ENCODE assay signal across 21 cellular contexts in genomic region chr2:238916875-238917590, GRCh38.
A peak's percentile ranks its signal among the peaks of the same experiment; 100 is the strongest.
DNase-seq lines count a peak whose midpoint lies in the region; ATAC-seq, FAIRE-seq and TF ChIP-seq lines count a peak whose summit lies in the region.
"Had no signal": no experiment of that assay in that cellular context is flagged by ENCODE, and none has a peak within 500 bp of the region (broad histone marks: within the 10 kb centered on the region; RNA-seq: fewer than 3 reads in every experiment).

No MANE protein-coding gene starts in this region.

- H3K36me3 ChIP-seq in PC-3 (ENCODE audit: low read depth, low read length) (no peaks in the 10 kb centered on the region), kidney (ENCODE audit: control insufficient read depth in 1 of 2, insufficient read depth in 2 of 2, low read length in 2 of 2) (no peaks in the 10 kb centered on the region), spleen (no peaks in the 10 kb centered on the region)
- no peaks in the 10 kb centered on the region for H3K36me3 ChIP-seq in effector memory CD4-positive, alpha-beta T cell (ENCODE audit: control insufficient read depth, insufficient read depth, low read length)
- H3K36me3 ChIP-seq: BE2C, vagina had no signal

- no peak for TF ChIP-seq CTCF in PC-3 (conservative IDR thresholded peaks at IDR 0.05; ENCODE audit: low read depth, low read length)
- no peak for TF ChIP-seq CTCF in kidney (IDR thresholded peaks at IDR 0.05; ENCODE audit: borderline replicate concordance, extremely low read depth, insufficient read depth)
- no peak for TF ChIP-seq CTCF in spleen (IDR thresholded peaks at IDR 0.05 in 8 of 11, conservative IDR thresholded peaks at IDR 0.05 in 3 of 11)

- WGBS in spleen, 5 donors = 71 to 90% (median 80%) methylated on average over 10 to 14 of the region's 14 CpGs

- H3K27ac ChIP-seq in PC-3 (ENCODE audit: low read length) = no peak overlapping the region
- no peak overlapping the region for H3K27ac ChIP-seq in kidney (ENCODE audit: low read depth in 2 of 2, low read length in 2 of 2)
- H3K27ac ChIP-seq in spleen = no peak overlapping the region
- H3K27ac ChIP-seq in effector memory CD4-positive, alpha-beta T cell (ENCODE audit: insufficient read depth, low read length, poor library complexity, severe bottlenecking) = no peak overlapping the region
- H3K27ac ChIP-seq: vagina had no signal

- DNase-seq in activated effector memory CD4-positive, alpha-beta T cell treated with anti-CD3 and anti-CD28 coated beads, Interleukin-2, amount 50 U/mL, for 16 hours = peak; percentile 43
- DNase-seq in activated effector memory CD4-positive, alpha-beta T cell treated with Interleukin-2 at 50 U/mL for 16 hours = no peak
- DNase-seq in PC-3 = peak; percentile 67
- DNase-seq in kidney = peak; percentile 63
- peak; percentile 67 for DNase-seq in spleen
- DNase-seq in left lobe of liver (ENCODE audit: low spot score) = no peak
- DNase-seq in effector memory CD4-positive, alpha-beta T cell = no peak
- DNase-seq: activated CD4-positive, alpha-beta T cell treated with anti-CD3 and anti-CD28 coated beads, Interleukin-2, amount 50 U/mL, for 1 hour; activated naive CD4-positive, alpha-beta T cell treated with anti-CD3 and anti-CD28 coated beads for 36 hours; anterior cingulate cortex; BE2C; COR-L47; DMS79 treated with DMSO at 0.1 percent for 48 hours; effector CD8-positive, alpha-beta T cell; HCEC 1CT; NCI-H1436; NCI-H524; T-helper 17 cell had no signal

- H3K9me3 ChIP-seq in PC-3 (ENCODE audit: low read length) (no peaks in the 10 kb centered on the region), kidney (ENCODE audit: control insufficient read depth in 1 of 2, low read length in 2 of 2) (no peaks in the 10 kb centered on the region), spleen (no peaks in the 10 kb centered on the region)
- H3K9me3 ChIP-seq in effector memory CD4-positive, alpha-beta T cell (ENCODE audit: control insufficient read depth, low read length) = no peaks in the 10 kb centered on the region
- H3K9me3 ChIP-seq: BE2C, vagina had no signal

- ATAC-seq in PC-3 (peak; percentile 66), HG02798 (IDR thresholded peaks at IDR 0.05; ENCODE audit: poor library complexity, unreplicated experiment) (no peak), left lobe of liver (no peak)
- ATAC-seq: T-helper 17 cell had no signal

- no peaks in the 10 kb centered on the region for H3F3A ChIP-seq in PC-3 (ENCODE audit: low read length, unreplicated experiment)

- POLR2A ChIA-PET in PC-3 (lab: Charles Lee; ENCODE audit: unreplicated experiment) = no interaction called here

- no peaks in the 10 kb centered on the region for H4K20me1 ChIP-seq in PC-3 (ENCODE audit: low read length)

- H3K27me3 ChIP-seq in PC-3 (ENCODE audit: low read length) = no peaks in the 10 kb centered on the region
- H3K27me3 ChIP-seq in spleen (replicated peaks in 1 of 7) = peaks cover 0 to 38% (median 0%) of the 10 kb centered on the region in 7 donors
- peaks cover under 1% of the 10 kb centered on the region for H3K27me3 ChIP-seq in effector memory CD4-positive, alpha-beta T cell (replicated peaks; ENCODE audit: control insufficient read depth, insufficient read depth, low read length, poor library complexity, severe bottlenecking)
- H3K27me3 ChIP-seq: vagina had no signal

- FAIRE-seq in kidney (lab: Jason Lieb, UNC) = no peak
- FAIRE-seq: A204.1 had no signal

- CTCF ChIA-PET in PC-3 (lab: Charles Lee) = no interaction called here

- H2AFZ ChIP-seq in PC-3 (ENCODE audit: low read length) = no peak overlapping the region

- intact Hi-C loops in PC-3 (cut with micrococcal nuclease) (no loop called here), kidney (cut with DNase I) (no loop called here), spleen (cut with DNase I; ENCODE audit: low total_unique reads) (no loop called here)

- no peak for TF ChIP-seq POLR2A in spleen (IDR thresholded peaks at IDR 0.05)

- H3K4me1 ChIP-seq in PC-3 (ENCODE audit: insufficient read depth, low read length) (peaks cover 28% of the 10 kb centered on the region), kidney (ENCODE audit: control insufficient read depth in 1 of 2, insufficient read depth in 1 of 2, low read depth in 1 of 2, low read length in 2 of 2) (no peaks in the 10 kb centered on the region), spleen (no peaks in the 10 kb centered on the region)
- H3K4me1 ChIP-seq in effector memory CD4-positive, alpha-beta T cell (ENCODE audit: control insufficient read depth, insufficient read depth, low read length, poor library complexity, severe bottlenecking) = no peaks in the 10 kb centered on the region
- H3K4me1 ChIP-seq: BE2C, vagina had no signal

- H3K9me2 ChIP-seq in PC-3 (replicated peaks; ENCODE audit: low read length) = no peaks in the 10 kb centered on the region

- H3K9ac ChIP-seq in PC-3 (ENCODE audit: low read length) (no peak overlapping the region), kidney (ENCODE audit: low read length in 2 of 2) (no peak overlapping the region)

- no peak overlapping the region for H3K4me3 ChIP-seq in PC-3 (ENCODE audit: low read length)
- H3K4me3 ChIP-seq in kidney (ENCODE audit: low read length in 2 of 2) = no peak overlapping the region
- H3K4me3 ChIP-seq in spleen = no peak overlapping the region
- H3K4me3 ChIP-seq in effector memory CD4-positive, alpha-beta T cell (ENCODE audit: insufficient read depth, low read depth, low read length, poor library complexity, severe bottlenecking) = no peak overlapping the region
- H3K4me3 ChIP-seq: vagina had no signal

- H3K4me2 ChIP-seq in PC-3 (ENCODE audit: low read length) = no peak overlapping the region

- H3K79me2 ChIP-seq in PC-3 (ENCODE audit: low read length) = no peaks in the 10 kb centered on the region

- BruUV-seq in PC-3 (replicated peaks; lab: Mats Ljungman, UMichigan) = no TSS peak

Comparison
In these comparisons a context has a peak if more than half of its experiments do, and no peak if none do; other contexts are left out.
1. DNase-seq: peak in activated effector memory CD4-positive, alpha-beta T cell treated with anti-CD3 and anti-CD28 coated beads, Interleukin-2, amount 50 U/mL, for 16 hours (single experiment), PC-3 (single experiment), kidney (single experiment) and spleen (single experiment); none in activated effector memory CD4-positive, alpha-beta T cell treated with Interleukin-2 at 50 U/mL for 16 hours (single experiment), left lobe of liver (single experiment) and effector memory CD4-positive, alpha-beta T cell (0 of 3).